Comparison of ENCODE assay signal across 24 cellular contexts in the genomic region with DNA sequence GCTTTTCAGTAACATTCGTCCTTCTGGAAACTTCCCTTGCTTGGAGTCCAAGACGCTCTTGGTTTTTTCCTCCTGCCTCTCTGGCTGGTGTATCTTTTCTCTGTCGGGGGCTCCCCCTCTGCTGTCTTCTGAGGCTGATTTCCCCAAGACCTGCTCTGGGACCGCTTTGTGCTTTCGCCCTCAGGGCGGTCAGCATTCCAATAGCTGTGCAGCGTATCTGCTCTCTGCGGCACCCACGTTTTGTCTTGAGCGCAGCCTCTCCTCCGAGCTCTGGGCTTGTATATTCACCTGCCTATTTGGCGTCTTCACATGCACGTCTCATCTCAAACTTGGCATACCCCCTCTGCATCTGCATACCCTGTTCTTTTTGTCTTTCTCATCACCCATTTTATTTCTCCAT. TPM values are rescaled to one million over a fixed set of nuclear protein-coding genes. Genes with fewer than 3 reads are reported as not detected.
A peak's percentile ranks its signal among the peaks of the same experiment; 100 is the strongest.
DNase-seq lines count a peak whose midpoint lies in the region; ATAC-seq, FAIRE-seq and TF ChIP-seq lines count a peak whose summit lies in the region.
"Had no signal": no experiment of that assay in that cellular context is flagged by ENCODE, and none has a peak within 500 bp of the region (broad histone marks: within the 10 kb centered on the region; RNA-seq: fewer than 3 reads in every experiment).

No MANE protein-coding gene starts in this region.

- peak overlapping the region; percentile 26 for H2AK9ac ChIP-seq in IMR-90 (replicated peaks; ENCODE audit: low read depth, low read length, poor library complexity)

- no peak overlapping the region for H2BK120ac ChIP-seq in IMR-90 (ENCODE audit: low read depth, low read length)

- no peaks in the 10 kb centered on the region for H3K9me3 Mint-ChIP-seq in activated CD4-positive, alpha-beta T cell treated with anti-CD3 and anti-CD28 coated beads for 36 hours (ENCODE audit: low read depth)
- H3K9me3 Mint-ChIP-seq in astrocyte (ENCODE audit: unreplicated experiment) (no peaks in the 10 kb centered on the region), nephron progenitor cell (no peaks in the 10 kb centered on the region)
- H3K9me3 Mint-ChIP-seq: CD14-positive monocyte; effector memory CD8-positive, alpha-beta T cell had no signal

- peaks cover 28% of the 10 kb centered on the region for H3K9me1 ChIP-seq in IMR-90 (ENCODE audit: insufficient read depth, low read length)

- no peak overlapping the region for H3K4ac ChIP-seq in IMR-90 (ENCODE audit: low read depth, low read length)

- WGBS in IMR-90 (ENCODE audit: extremely low coverage in 2 of 2, insufficient read length in 1 of 2), 2 experiments: 88% methylated on average over 13 of the region's 13 CpGs; no CpG with 5 or more reads in 1 of the 2 experiments

- H3K4me1 ChIP-seq in IMR-90 (ENCODE audit: control insufficient read depth, insufficient read depth, low read length): peaks cover 14% of the 10 kb centered on the region
- peaks cover 23% of the 10 kb centered on the region for H3K4me1 ChIP-seq in astrocyte (ENCODE audit: insufficient read depth, low read length)

- no peak overlapping the region for H4K8ac ChIP-seq in IMR-90 (ENCODE audit: low read depth in 2 of 2, low read length in 2 of 2)

- CTCF ChIA-PET in activated CD4-positive, alpha-beta T cell treated with anti-CD3 and anti-CD28 coated beads for 36 hours (lab: Charles Lee): interaction anchor here (1.0 to 1.3 kb wide), 3 partner anchors 10 to 303 kb away, joined by 3 to 5 read pairs (median 4); no protein-coding TSS in a partner anchor
- CTCF ChIA-PET in IMR-90 (lab: Yijun Ruan, JAX): no interaction called here

- H4K91ac ChIP-seq in IMR-90 (ENCODE audit: insufficient read depth, low read depth, low read length): no peak overlapping the region

- no TSS peak for BruUV-seq in IMR-90 (replicated peaks; lab: Mats Ljungman, UMichigan)

- H4K20me1 ChIP-seq in IMR-90 (ENCODE audit: insufficient read depth, low read length) (peaks cover 9% of the 10 kb centered on the region; the same call in 1 of the 2 replicates), astrocyte (ENCODE audit: insufficient read depth, low read length) (peaks cover 4% of the 10 kb centered on the region)

- H3K4me3 Mint-ChIP-seq in activated CD4-positive, alpha-beta T cell treated with anti-CD3 and anti-CD28 coated beads for 36 hours: peak overlapping the region; percentile 90
- no peak overlapping the region for H3K4me3 Mint-ChIP-seq in astrocyte (ENCODE audit: unreplicated experiment)
- H3K4me3 Mint-ChIP-seq in nephron progenitor cell: peak overlapping the region; percentile 94
- H3K4me3 Mint-ChIP-seq: CD14-positive monocyte had no signal

- FAIRE-seq in astrocyte (lab: Jason Lieb, UNC): no peak
- FAIRE-seq: A204.1, K562 had no signal

- H3K4me1 Mint-ChIP-seq in activated CD4-positive, alpha-beta T cell treated with anti-CD3 and anti-CD28 coated beads for 36 hours: peaks cover 31% of the 10 kb centered on the region
- H3K4me1 Mint-ChIP-seq in astrocyte (ENCODE audit: low read depth, unreplicated experiment): peaks cover 12% of the 10 kb centered on the region
- H3K4me1 Mint-ChIP-seq in nephron progenitor cell: peaks cover 64% of the 10 kb centered on the region

- TF ChIP-seq CTCF in IMR-90 (conservative IDR thresholded peaks at IDR 0.05; ENCODE audit: low read depth, low read length) (no peak), astrocyte (IDR thresholded peaks at IDR 0.05; ENCODE audit: insufficient read depth, low read depth, low read length) (no peak), nephron progenitor cell (IDR thresholded peaks at IDR 0.05) (no peak)

- intact Hi-C loops in activated CD4-positive, alpha-beta T cell treated with anti-CD3 and anti-CD28 coated beads for 36 hours (cut with DNase I, micrococcal nuclease): loop anchor here (10.0 kb wide), 2 partner anchors 264 to 624 kb away; a partner anchor contains a TSS
- intact Hi-C loops in IMR-90 (cut with micrococcal nuclease): loop anchor here (5.0 kb wide), 1 partner anchor 177 kb away; no protein-coding TSS in a partner anchor

- H3K56ac ChIP-seq in IMR-90 (ENCODE audit: extremely low read depth, insufficient read depth, low read length): no peak overlapping the region

- peaks cover 16 to 63% of the 10 kb centered on the region in 2 experiments; a peak in 3 of 4 replicates for H3K79me1 ChIP-seq in IMR-90 (ENCODE audit: low read depth in 1 of 2, low read length in 2 of 2)

- no peak overlapping the region; the same call in 1 of the 2 replicates for H3K23ac ChIP-seq in IMR-90 (ENCODE audit: low read depth, low read length)

- H3K36me3 ChIP-seq in IMR-90 (ENCODE audit: control insufficient read depth, insufficient read depth, low read length) (no peaks in the 10 kb centered on the region; the same call in 1 of the 2 replicates), astrocyte (ENCODE audit: insufficient read depth, low read length) (peaks cover 10% of the 10 kb centered on the region)
- H3K36me3 ChIP-seq: upper lobe of right lung had no signal

- no peak overlapping the region for H4K5ac ChIP-seq in IMR-90 (ENCODE audit: low read depth, low read length)

- no peak overlapping the region for H3K4me3 ChIP-seq in IMR-90 (ENCODE audit: insufficient read depth, low read depth, low read length)
- no peak overlapping the region for H3K4me3 ChIP-seq in astrocyte (ENCODE audit: insufficient read depth, low read depth, low read length)
- H3K4me3 ChIP-seq: GM23248, K562, smooth muscle cell, upper lobe of right lung had no signal

- no peak for TF ChIP-seq POLR2A in IMR-90 (IDR thresholded peaks at IDR 0.05; ENCODE audit: low read depth, low read length)

- H3K14ac ChIP-seq in IMR-90 (replicated peaks; ENCODE audit: low read depth, low read length): no peak overlapping the region

- H3K27ac ChIP-seq in IMR-90 (ENCODE audit: insufficient read depth, low read length) (no peak overlapping the region), astrocyte (ENCODE audit: low read depth, low read length) (no peak overlapping the region)
- H3K27ac ChIP-seq: GM23248, HL-60, parathyroid adenoma, upper lobe of right lung had no signal

- H2BK5ac ChIP-seq in IMR-90 (ENCODE audit: low read depth, low read length, poor library complexity, severe bottlenecking): no peak overlapping the region

- H2AK5ac ChIP-seq in IMR-90 (ENCODE audit: low read depth, low read length): no peak overlapping the region

- no peak overlapping the region for H3K9ac ChIP-seq in IMR-90 (ENCODE audit: low read depth, low read length)
- no peak overlapping the region for H3K9ac ChIP-seq in astrocyte (ENCODE audit: low read length)
- H3K9ac ChIP-seq: GM23248, parathyroid adenoma had no signal

- no peak overlapping the region for H2BK15ac ChIP-seq in IMR-90 (ENCODE audit: low read depth, low read length)

- no peak for TF ChIP-seq RAD21 in IMR-90 (IDR thresholded peaks at IDR 0.05; ENCODE audit: low read length)

- peak overlapping the region; percentile 60 for H2AFZ ChIP-seq in IMR-90 (replicated peaks; ENCODE audit: low read length, poor library complexity)
- no peak overlapping the region for H2AFZ ChIP-seq in astrocyte (ENCODE audit: low read depth, low read length)
- H2AFZ ChIP-seq: GM23248, parathyroid adenoma had no signal

- H3K27me3 Mint-ChIP-seq in activated CD4-positive, alpha-beta T cell treated with anti-CD3 and anti-CD28 coated beads for 36 hours: peaks cover 4% of the 10 kb centered on the region
- H3K27me3 Mint-ChIP-seq in astrocyte (ENCODE audit: low read depth, unreplicated experiment) (no peaks in the 10 kb centered on the region), nephron progenitor cell (ENCODE audit: low read depth, poor library complexity) (no peaks in the 10 kb centered on the region)
- H3K27me3 Mint-ChIP-seq: effector memory CD8-positive, alpha-beta T cell had no signal

- no peak overlapping the region for H3K18ac ChIP-seq in IMR-90 (ENCODE audit: low read depth, low read length)

- no peaks in the 10 kb centered on the region for H3K27me3 ChIP-seq in IMR-90 (ENCODE audit: control insufficient read depth, insufficient read depth, low read length)
- H3K27me3 ChIP-seq in astrocyte (ENCODE audit: insufficient read depth, low read length): no peaks in the 10 kb centered on the region
- H3K27me3 ChIP-seq: upper lobe of right lung had no signal

- peaks cover 67% of the 10 kb centered on the region for H3K79me2 ChIP-seq in astrocyte (ENCODE audit: insufficient read depth, low read length)
- H3K79me2 ChIP-seq: parathyroid adenoma had no signal

- DNase-seq in activated CD4-positive, alpha-beta T cell treated with anti-CD3 and anti-CD28 coated beads for 36 hours: no peak
- DNase-seq in activated CD4-positive, alpha-beta T cell treated with anti-CD3 and anti-CD28 coated beads for 48 hours: no peak
- no peak for DNase-seq in IMR-90
- no peak for DNase-seq in astrocyte (ENCODE audit: low read depth)
- DNase-seq in nephron progenitor cell: no peak
- no peak for DNase-seq in COLO829 (ENCODE audit: low spot score)
- DNase-seq in GDM1 (lab: John Stamatoyannopoulos, UW): no peak
- DNase-seq: cerebellar nuclear complex; effector memory CD8-positive, alpha-beta T cell; EL; GM23248; hypothalamus; left cardiac atrium; NCI-H1092; NCI-H69; upper lobe of right lung had no signal

- H3K27ac Mint-ChIP-seq in activated CD4-positive, alpha-beta T cell treated with anti-CD3 and anti-CD28 coated beads for 36 hours: no peak overlapping the region
- H3K27ac Mint-ChIP-seq in astrocyte (ENCODE audit: unreplicated experiment): no peak overlapping the region
- no peak overlapping the region for H3K27ac Mint-ChIP-seq in nephron progenitor cell
- H3K27ac Mint-ChIP-seq: effector memory CD8-positive, alpha-beta T cell had no signal

- H3K4me2 ChIP-seq in IMR-90 (ENCODE audit: low read depth, low read length): no peak overlapping the region
- H3K4me2 ChIP-seq in astrocyte (ENCODE audit: low read length): peak overlapping the region; percentile 48
- H3K4me2 ChIP-seq: smooth muscle cell had no signal

- H3K36me3 Mint-ChIP-seq in activated CD4-positive, alpha-beta T cell treated with anti-CD3 and anti-CD28 coated beads for 36 hours (ENCODE audit: low read depth): peaks cover 45% of the 10 kb centered on the region
- H3K36me3 Mint-ChIP-seq in astrocyte (ENCODE audit: low read depth, unreplicated experiment) (no peaks in the 10 kb centered on the region), nephron progenitor cell (ENCODE audit: low read depth) (peaks cover 45% of the 10 kb centered on the region)

- dilution Hi-C loops in IMR-90 (cut with HindIII; ENCODE audit: low sequenced_read_pairs, unreplicated experiment): no loop called here

- in situ Hi-C loops in IMR-90 (cut with MboI; ENCODE audit: low sequenced_read_pairs): loop anchor here (5.0 kb wide), 1 partner anchor 177 kb away; no protein-coding TSS in a partner anchor

- no peak for ATAC-seq in activated CD4-positive, alpha-beta T cell treated with anti-CD3 and anti-CD28 coated beads for 36 hours
- no peak for ATAC-seq in IMR-90 (ENCODE audit: low read depth)
- ATAC-seq in GM18502 (IDR thresholded peaks at IDR 0.05; ENCODE audit: poor library complexity, unreplicated experiment): no peak
- ATAC-seq: effector memory CD8-positive, alpha-beta T cell; K562; left cardiac atrium; Panc1; upper lobe of right lung had no signal

- no peaks in the 10 kb centered on the region for H3K9me3 ChIP-seq in IMR-90 (ENCODE audit: control insufficient read depth, insufficient read depth, low read length)
- H3K9me3 ChIP-seq in astrocyte (ENCODE audit: insufficient read depth, low read depth, low read length): no peaks in the 10 kb centered on the region
- H3K9me3 ChIP-seq: upper lobe of right lung had no signal

- POLR2A ChIA-PET in activated CD4-positive, alpha-beta T cell treated with anti-CD3 and anti-CD28 coated beads for 36 hours (lab: Charles Lee): interaction anchor here (0.7 kb wide), 1 partner anchor 331 kb away, joined by 4 read pairs; no protein-coding TSS in a partner anchor
- POLR2A ChIA-PET in IMR-90 (lab: Charles Lee; ENCODE audit: unreplicated experiment): interaction anchor here (0.6 kb wide), 1 partner anchor 249 kb away, joined by 9 read pairs; no protein-coding TSS in a partner anchor

- no peak overlapping the region for H2BK20ac ChIP-seq in IMR-90 (ENCODE audit: low read depth, low read length)

RNA-seq across cellular contexts. Expression of a gene that starts 2.4 kb away (rescaled TPM):
- 10 to 100 TPM; 39.9 to 42.4 TPM for total RNA-seq in activated CD4-positive, alpha-beta T cell treated with anti-CD3 and anti-CD28 coated beads for 36 hours
- total RNA-seq in IMR-90 (2012; rRNA removed) (5.8 and 5.9 TPM in 2 replicates), astrocyte (2.4 and 4.1 TPM in 2 replicates)
- polyA plus RNA-seq in IMR-90 (2012; rRNA removed): 15.6 and 17.1 TPM in 2 replicates
- 7.3 and 8.7 TPM in 2 replicates for polyA plus RNA-seq in IMR-90 (2012; cell fraction: cytosol; rRNA removed)
- 25.4 and 35.2 TPM in 2 replicates for polyA plus RNA-seq in IMR-90 (2012; cell fraction: nucleus; rRNA removed; ENCODE audit: low replicate concordance)
- polyA plus RNA-seq: CD14-positive monocyte had no signal

RNA-seq across cellular contexts. Expression of a gene that starts 31.3 kb away (rescaled TPM):
- 1 to 10 TPM; 5.2 to 5.8 TPM for total RNA-seq in activated CD4-positive, alpha-beta T cell treated with anti-CD3 and anti-CD28 coated beads for 36 hours
- total RNA-seq in IMR-90 (2012; rRNA removed): 52.3 and 74.2 TPM in 2 replicates
- 43.0 and 43.6 TPM in 2 replicates for polyA plus RNA-seq in IMR-90 (2012; rRNA removed)
- 32.5 and 46.3 TPM in 2 replicates for polyA plus RNA-seq in IMR-90 (2012; cell fraction: cytosol; rRNA removed)
- polyA plus RNA-seq in IMR-90 (2012; cell fraction: nucleus; rRNA removed; ENCODE audit: low replicate concordance): 61.7 and 68.8 TPM in 2 replicates
- 15.0 and 16.1 TPM in 2 replicates for total RNA-seq in astrocyte

RNA-seq across cellular contexts. Expression of a gene that starts 36.0 kb away (rescaled TPM):
- not detected for total RNA-seq in activated CD4-positive, alpha-beta T cell treated with anti-CD3 and anti-CD28 coated beads for 36 hours
- total RNA-seq in IMR-90 (2012; rRNA removed) (not detected in 2 replicates), astrocyte (not detected in 2 replicates)
- polyA plus RNA-seq in IMR-90 (2012; rRNA removed): 0.02 TPM in 1 of 2 replicates, not detected in the other
- not detected in 2 replicates for polyA plus RNA-seq in IMR-90 (2012; cell fraction: cytosol; rRNA removed)
- polyA plus RNA-seq in IMR-90 (2012; cell fraction: nucleus; rRNA removed; ENCODE audit: low replicate concordance): 0.02 TPM in 1 of 2 replicates, not detected in the other
- total RNA-seq: GM23248, K562, smooth muscle cell, upper lobe of right lung had no signal
- polyA plus RNA-seq: CD14-positive monocyte had no signal

RNA-seq across cellular contexts. Expression of a gene that starts 36.4 kb away (rescaled TPM):
- total RNA-seq in activated CD4-positive, alpha-beta T cell treated with anti-CD3 and anti-CD28 coated beads for 36 hours: 10 to 100 TPM; 61.4 to 75.3 TPM
- 19.0 and 21.7 TPM in 2 replicates for total RNA-seq in IMR-90 (2012; rRNA removed)
- 32.7 and 36.4 TPM in 2 replicates for polyA plus RNA-seq in IMR-90 (2012; rRNA removed)
- polyA plus RNA-seq in IMR-90 (2012; cell fraction: cytosol; rRNA removed): 20.9 and 21.6 TPM in 2 replicates
- 124 and 170 TPM in 2 replicates for polyA plus RNA-seq in IMR-90 (2012; cell fraction: nucleus; rRNA removed; ENCODE audit: low replicate concordance)
- 29.6 and 33.4 TPM in 2 replicates for total RNA-seq in astrocyte

RNA-seq across cellular contexts. Expression of a gene that starts 49.0 kb away (rescaled TPM):
- 1 to 10 TPM; 8.1 to 8.8 TPM for total RNA-seq in activated CD4-positive, alpha-beta T cell treated with anti-CD3 and anti-CD28 coated beads for 36 hours
- 8.9 and 11.5 TPM in 2 replicates for total RNA-seq in IMR-90 (2012; rRNA removed)
- polyA plus RNA-seq in IMR-90 (2012; rRNA removed): 14.5 and 18.6 TPM in 2 replicates
- 14.2 and 21.5 TPM in 2 replicates for polyA plus RNA-seq in IMR-90 (2012; cell fraction: cytosol; rRNA removed)
- 31.7 and 48.8 TPM in 2 replicates for polyA plus RNA-seq in IMR-90 (2012; cell fraction: nucleus; rRNA removed; ENCODE audit: low replicate concordance)
- total RNA-seq in astrocyte: 5.4 and 5.7 TPM in 2 replicates
